ENCODE assay signal across 10 cellular contexts in the genomic region with DNA sequence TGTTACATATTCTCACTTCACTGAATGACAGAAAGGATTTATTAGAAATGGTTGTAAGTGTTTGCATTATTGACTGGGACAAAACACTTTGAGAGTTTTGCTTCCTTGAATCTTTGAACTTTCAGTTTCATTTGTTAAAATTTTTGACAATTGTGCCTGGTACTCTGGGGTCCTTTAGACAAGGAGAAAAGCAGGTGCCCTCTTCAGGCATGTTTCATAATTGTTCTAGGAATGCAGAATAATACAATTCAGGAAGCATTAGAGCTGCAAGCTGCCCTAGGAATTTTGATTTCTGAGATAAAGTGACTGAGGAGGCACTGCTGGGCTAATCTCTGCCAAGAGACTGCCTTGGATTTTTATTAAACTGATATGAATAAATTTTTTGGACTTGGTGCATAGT. TPM values are rescaled to one million over a fixed set of nuclear protein-coding genes. Genes with fewer than 3 reads are reported as not detected.
DNase-seq lines count a peak whose midpoint lies in the region; FAIRE-seq and TF ChIP-seq lines count a peak whose summit lies in the region.
"Had no signal": no experiment of that assay in that cellular context is flagged by ENCODE, and none has a peak within 500 bp of the region (broad histone marks: within the 10 kb centered on the region; RNA-seq: fewer than 3 reads in every experiment).

No MANE protein-coding gene starts in this region.

- H3K27me3 ChIP-seq in adipocyte (replicated peaks; ENCODE audit: control insufficient read depth, insufficient read depth, low read length) (no peaks in the 10 kb centered on the region), kidney epithelial cell (ENCODE audit: control insufficient read depth, insufficient read depth, low read length) (no peaks in the 10 kb centered on the region)
- H3K27me3 ChIP-seq: SJSA1 had no signal

- H3K9ac ChIP-seq in adipocyte (ENCODE audit: low read length) = no peak overlapping the region

- H3K36me3 ChIP-seq in adipocyte (ENCODE audit: control insufficient read depth, insufficient read depth, low read length, severe bottlenecking) (peaks cover 54% of the 10 kb centered on the region), kidney epithelial cell (ENCODE audit: control insufficient read depth, insufficient read depth, low read length) (no peaks in the 10 kb centered on the region)

- DNase-seq in Caki2 (ENCODE audit: low read depth) = peak; percentile 51
- DNase-seq in HuH-7.5 (ENCODE audit: low spot score) = peak; percentile 36
- DNase-seq in adipocyte (ENCODE audit: low read depth) = peak; percentile 89
- no peak for DNase-seq in kidney epithelial cell (ENCODE audit: low read depth)
- DNase-seq in urothelium cell line (ENCODE audit: low spot score) = peak; percentile 29
- no peak for DNase-seq in GDM1 (lab: John Stamatoyannopoulos, UW)
- DNase-seq in CD1c-positive myeloid dendritic cell (ENCODE audit: extremely low spot score) = no peak
- DNase-seq in inferior parietal cortex (ENCODE audit: extremely low spot score) = no peak

- FAIRE-seq in urothelium cell line (lab: Jason Lieb, UNC) = no peak

- in situ Hi-C loops in Caki2 (cut with HindIII; ENCODE audit: low pct_unique_long_range_greater_than_20kb, low sequenced_read_pairs) = no loop called here

- TF ChIP-seq CTCF in kidney epithelial cell (IDR thresholded peaks at IDR 0.05; ENCODE audit: insufficient read depth, low read length, poor library complexity, severe bottlenecking) = peak; percentile 53

- H3K9me3 ChIP-seq in adipocyte (ENCODE audit: control insufficient read depth, low read length) = no peaks in the 10 kb centered on the region
- H3K9me3 ChIP-seq: SJSA1 had no signal

- H3K4me1 ChIP-seq in adipocyte (ENCODE audit: control insufficient read depth, insufficient read depth, low read length) = peaks cover 24% of the 10 kb centered on the region

- no peak overlapping the region for H3K4me3 ChIP-seq in adipocyte (ENCODE audit: low read length)
- H3K4me3 ChIP-seq in kidney epithelial cell (ENCODE audit: low read depth, low read length) = no peak overlapping the region
- H3K4me3 ChIP-seq: SJSA1, skin epidermis had no signal

RNA-seq across cellular contexts. Expression of a gene that starts 49.7 kb away (rescaled TPM):
- 10.3 and 18.4 TPM in 2 replicates for total RNA-seq in Caki2 (2014; rRNA removed; shearing (Covaris generic); ENCODE audit: low replicate concordance)
- total RNA-seq in kidney epithelial cell = 29.2 and 38.0 TPM in 2 replicates

RNA-seq across cellular contexts. Expression of a gene that starts 59.0 kb away (rescaled TPM):
- total RNA-seq in Caki2 (2014; rRNA removed; shearing (Covaris generic); ENCODE audit: low replicate concordance) = 37.6 and 80.0 TPM in 2 replicates
- total RNA-seq in kidney epithelial cell = 89.3 and 143 TPM in 2 replicates

Comparison
In these comparisons a context has a peak if more than half of its experiments do, and no peak if none do; other contexts are left out.
1. DNase-seq: peak in Caki2 (single experiment), HuH-7.5 (single experiment), adipocyte (single experiment) and urothelium cell line (single experiment); none in kidney epithelial cell (single experiment), GDM1 (single experiment), CD1c-positive myeloid dendritic cell (single experiment) and inferior parietal cortex (single experiment).